ENCODE assay signal across 31 cellular contexts in the genomic region with DNA sequence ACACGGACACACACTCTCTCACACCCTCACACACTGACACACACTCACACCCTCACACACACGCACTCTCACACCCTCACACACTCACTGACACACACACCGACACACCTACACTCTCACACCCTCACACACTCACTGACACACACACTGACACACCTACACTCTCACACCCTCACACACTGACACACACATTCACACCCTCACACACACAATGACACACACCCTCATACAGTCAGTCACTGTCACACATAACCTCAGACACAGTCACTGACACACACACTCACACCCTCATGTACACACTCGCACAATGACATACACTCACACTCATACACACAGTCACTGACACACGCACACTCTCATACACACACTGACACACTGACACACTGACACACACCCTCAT. TPM values are rescaled to one million over a fixed set of nuclear protein-coding genes. Genes with fewer than 3 reads are reported as not detected.
A peak's percentile ranks its signal among the peaks of the same experiment; 100 is the strongest.
DNase-seq lines count a peak whose midpoint lies in the region; ATAC-seq, FAIRE-seq and TF ChIP-seq lines count a peak whose summit lies in the region.
"Had no signal": no experiment of that assay in that cellular context is flagged by ENCODE, and none has a peak within 500 bp of the region (broad histone marks: within the 10 kb centered on the region; RNA-seq: fewer than 3 reads in every experiment).

No MANE protein-coding gene starts in this region.

- POLR2A ChIA-PET in IMR-90 (lab: Charles Lee; ENCODE audit: unreplicated experiment) = no interaction called here

- H2BK20ac ChIP-seq in IMR-90 (ENCODE audit: low read depth, low read length) = no peak overlapping the region

- no peak overlapping the region for H3K9ac ChIP-seq in IMR-90 (ENCODE audit: low read depth, low read length)
- H3K9ac ChIP-seq: GM23248 had no signal

- H2BK5ac ChIP-seq in IMR-90 (ENCODE audit: low read depth, low read length, poor library complexity, severe bottlenecking) = no peak overlapping the region

- FAIRE-seq in bronchial epithelial cell (lab: Jason Lieb, UNC) = peak; percentile 90
- FAIRE-seq: GM12892 had no signal

- peak overlapping the region in 2 of 3 experiments; percentile 12 to 68 for H3K27ac Mint-ChIP-seq in nephron
- H3K27ac Mint-ChIP-seq: CD14-positive monocyte had no signal

- DNase-seq in IMR-90 (no peak), bronchial epithelial cell (ENCODE audit: low read depth) (no peak), cerebellum (ENCODE audit: low spot score) (no peak), stomach (no peak), anterior cingulate cortex (lab: John Stamatoyannopoulos, UW) (no peak)
- DNase-seq: ACHN; CD8-positive, alpha-beta memory T cell; DMS 273 treated with DMSO at 0.1 percent for 48 hours; DMS79; EL; GDM1; GM23248; KG1; MG63; NCI-H1694; NCI-H2029 treated with DMSO at 0.1 percent for 48 hours; NCI-H2227 treated with DMSO at 0.1 percent for 48 hours; NCI-H526 treated with DMSO at 0.1 percent for 48 hours; PC-9 had no signal

- no peak overlapping the region for H3K4me3 Mint-ChIP-seq in nephron
- H3K4me3 Mint-ChIP-seq: CD14-positive monocyte; CD8-positive, alpha-beta memory T cell had no signal

- intact Hi-C loops in IMR-90 (cut with micrococcal nuclease) = no loop called here
- intact Hi-C loops in stomach (cut with DNase I; ENCODE audit: low total_unique reads) = no loop called here

- dilution Hi-C loops in IMR-90 (cut with HindIII; ENCODE audit: low sequenced_read_pairs, unreplicated experiment) = no loop called here

- no peak for TF ChIP-seq RAD21 in IMR-90 (IDR thresholded peaks at IDR 0.05; ENCODE audit: low read length)

- no peak for TF ChIP-seq EP300 in stomach (IDR thresholded peaks at IDR 0.05)

- H3K9me1 ChIP-seq in IMR-90 (ENCODE audit: insufficient read depth, low read length) = peaks cover 2% of the 10 kb centered on the region; the same call in 1 of the 2 replicates

- H2BK120ac ChIP-seq in IMR-90 (ENCODE audit: low read depth, low read length) = no peak overlapping the region

- TF ChIP-seq POLR2A in IMR-90 (IDR thresholded peaks at IDR 0.05; ENCODE audit: low read depth, low read length) = no peak
- TF ChIP-seq POLR2A in stomach (IDR thresholded peaks at IDR 0.05) = no peak

- H3K56ac ChIP-seq in IMR-90 (ENCODE audit: extremely low read depth, insufficient read depth, low read length) = no peak overlapping the region

- H3K4ac ChIP-seq in IMR-90 (ENCODE audit: low read depth, low read length) = no peak overlapping the region

- H3K27me3 ChIP-seq in IMR-90 (ENCODE audit: control insufficient read depth, insufficient read depth, low read length) = peaks cover 54% of the 10 kb centered on the region
- H3K27me3 ChIP-seq in bronchial epithelial cell (ENCODE audit: control insufficient read depth, insufficient read depth, low read length) = no peaks in the 10 kb centered on the region
- peaks cover 0 to 42% (median 12%) of the 10 kb centered on the region in 3 donors for H3K27me3 ChIP-seq in stomach
- H3K27me3 ChIP-seq: BE2C, MG63, SJCRH30 had no signal

- no peaks in the 10 kb centered on the region for H3K9me3 Mint-ChIP-seq in nephron

- no peak overlapping the region for H2BK15ac ChIP-seq in IMR-90 (ENCODE audit: low read depth, low read length)

- no peak for ATAC-seq in IMR-90 (ENCODE audit: low read depth)
- no peak for ATAC-seq in GM21515 (IDR thresholded peaks at IDR 0.05; ENCODE audit: unreplicated experiment)
- ATAC-seq: Right ventricle myocardium inferior, SK-N-SH treated with all-trans-retinoic acid at 6 μM for 48 hours had no signal

- H3K4me3 ChIP-seq in IMR-90 (ENCODE audit: insufficient read depth, low read depth, low read length) (no peak overlapping the region), bronchial epithelial cell (ENCODE audit: low read depth, low read length) (no peak overlapping the region), stomach (no peak overlapping the region)
- H3K4me3 ChIP-seq: GM23248, HAP-1, MG63, PC-9, SJCRH30 had no signal

- no peak overlapping the region for H2AFZ ChIP-seq in IMR-90 (replicated peaks; ENCODE audit: low read length, poor library complexity)
- H2AFZ ChIP-seq: GM23248, PC-9 had no signal

- H4K8ac ChIP-seq in IMR-90 (ENCODE audit: low read depth in 2 of 2, low read length in 2 of 2) = no peak overlapping the region

- H2AK5ac ChIP-seq in IMR-90 (ENCODE audit: low read depth, low read length) = peak overlapping the region; percentile 2; the same call in 1 of the 2 replicates

- WGBS in IMR-90 (ENCODE audit: extremely low coverage in 2 of 2, insufficient read length in 1 of 2), 2 experiments = 71% methylated on average over 4 of the region's 5 CpGs; no CpG with 5 or more reads in 1 of the 2 experiments
- WGBS in stomach, 5 donors = 62 to 93% (median 82%) methylated on average over 5 of the region's 5 CpGs

- no peak overlapping the region for H3K14ac ChIP-seq in IMR-90 (replicated peaks; ENCODE audit: low read depth, low read length)

- TF ChIP-seq CTCF in IMR-90 (conservative IDR thresholded peaks at IDR 0.05; ENCODE audit: low read depth, low read length) (no peak), bronchial epithelial cell (IDR thresholded peaks at IDR 0.05; ENCODE audit: insufficient read depth, low read length, severe bottlenecking) (no peak), nephron (IDR thresholded peaks at IDR 0.05; ENCODE audit: unreplicated experiment in 3 of 3) (no peak), stomach (IDR thresholded peaks at IDR 0.05) (no peak)

- H4K91ac ChIP-seq in IMR-90 (ENCODE audit: insufficient read depth, low read depth, low read length) = no peak overlapping the region

- H2AK9ac ChIP-seq in IMR-90 (replicated peaks; ENCODE audit: low read depth, low read length, poor library complexity) = no peak overlapping the region

- peaks cover 39% of the 10 kb centered on the region for H3K4me1 Mint-ChIP-seq in nephron

- CTCF ChIA-PET in IMR-90 (lab: Yijun Ruan, JAX) = no interaction called here

- in situ Hi-C loops in IMR-90 (cut with MboI; ENCODE audit: low sequenced_read_pairs) = loop anchor here (25.0 kb wide), 1 partner anchor 530 kb away; no protein-coding TSS in a partner anchor

- no peaks in the 10 kb centered on the region for H4K20me1 ChIP-seq in IMR-90 (ENCODE audit: insufficient read depth, low read length)

- H3K4me1 ChIP-seq in IMR-90 (ENCODE audit: control insufficient read depth, insufficient read depth, low read length) (no peaks in the 10 kb centered on the region; the same call in 1 of the 2 replicates), stomach (peaks cover 8 to 22% (median 19%) of the 10 kb centered on the region in 4 donors)
- H3K4me1 ChIP-seq: HAP-1 had no signal

- peaks cover 31% of the 10 kb centered on the region for H3K27me3 Mint-ChIP-seq in nephron (ENCODE audit: low read depth)

- H3K36me3 ChIP-seq in IMR-90 (ENCODE audit: control insufficient read depth, insufficient read depth, low read length) (no peaks in the 10 kb centered on the region), bronchial epithelial cell (ENCODE audit: control insufficient read depth, insufficient read depth, low read length) (no peaks in the 10 kb centered on the region), stomach (no peaks in the 10 kb centered on the region)
- H3K36me3 ChIP-seq: BE2C, HAP-1, MG63, SJCRH30 had no signal

- no peak overlapping the region for H4K5ac ChIP-seq in IMR-90 (ENCODE audit: low read depth, low read length)

- BruUV-seq in IMR-90 (replicated peaks; lab: Mats Ljungman, UMichigan) = no TSS peak

- no peaks in the 10 kb centered on the region for H3K36me3 Mint-ChIP-seq in nephron (ENCODE audit: low read depth)
- H3K36me3 Mint-ChIP-seq: CD14-positive monocyte; CD8-positive, alpha-beta memory T cell had no signal

- H3K23ac ChIP-seq in IMR-90 (ENCODE audit: low read depth, low read length) = 0 out of 2 replicates have a peak overlapping the region, but pooled peaks have one; percentile 5

- H3K4me2 ChIP-seq in IMR-90 (ENCODE audit: low read depth, low read length) = no peak overlapping the region
- H3K4me2 ChIP-seq: PC-9 had no signal

- no peak overlapping the region for H3K18ac ChIP-seq in IMR-90 (ENCODE audit: low read depth, low read length)

- H3K9me3 ChIP-seq in IMR-90 (ENCODE audit: control insufficient read depth, insufficient read depth, low read length) = no peaks in the 10 kb centered on the region
- no peaks in the 10 kb centered on the region for H3K9me3 ChIP-seq in stomach
- H3K9me3 ChIP-seq: BE2C, HAP-1, MG63, SJCRH30 had no signal

- H3K79me1 ChIP-seq in IMR-90 (ENCODE audit: low read depth in 1 of 2, low read length in 2 of 2) = no peaks in the 10 kb centered on the region

- H3K27ac ChIP-seq in IMR-90 (ENCODE audit: insufficient read depth, low read length) (no peak overlapping the region), stomach (no peak overlapping the region)
- H3K27ac ChIP-seq: GM23248, PC-9, SJCRH30 had no signal

TF ChIP-seq in IMR-90, 13 proteins besides CTCF, POLR2A, EP300 and RAD21 (continues in another document):
- TF ChIP-seq CEBPB (IDR thresholded peaks at IDR 0.05; ENCODE audit: low read depth, low read length) (no peak), SMC3 (IDR thresholded peaks at IDR 0.05; ENCODE audit: low read depth, low read length) (no peak), BHLHE40 (IDR thresholded peaks at IDR 0.05; ENCODE audit: low read depth, low read length) (no peak), RFX5 (IDR thresholded peaks at IDR 0.05; ENCODE audit: low read depth, low read length) (no peak), MAFK (IDR thresholded peaks at IDR 0.05; ENCODE audit: low read depth, low read length) (no peak), MAZ (IDR thresholded peaks at IDR 0.05; ENCODE audit: borderline replicate concordance, low read depth, low read length) (no peak), CHD1 (IDR thresholded peaks at IDR 0.05; ENCODE audit: low read depth, low read length) (no peak), RCOR1 (IDR thresholded peaks at IDR 0.05; ENCODE audit: insufficient replicate concordance, low read length) (no peak), MXI1 (IDR thresholded peaks at IDR 0.05; ENCODE audit: borderline replicate concordance, low read depth, low read length) (no peak), FOS (IDR thresholded peaks at IDR 0.05; ENCODE audit: low read depth, low read length) (no peak)
- TF ChIP-seq, protein P1, sequence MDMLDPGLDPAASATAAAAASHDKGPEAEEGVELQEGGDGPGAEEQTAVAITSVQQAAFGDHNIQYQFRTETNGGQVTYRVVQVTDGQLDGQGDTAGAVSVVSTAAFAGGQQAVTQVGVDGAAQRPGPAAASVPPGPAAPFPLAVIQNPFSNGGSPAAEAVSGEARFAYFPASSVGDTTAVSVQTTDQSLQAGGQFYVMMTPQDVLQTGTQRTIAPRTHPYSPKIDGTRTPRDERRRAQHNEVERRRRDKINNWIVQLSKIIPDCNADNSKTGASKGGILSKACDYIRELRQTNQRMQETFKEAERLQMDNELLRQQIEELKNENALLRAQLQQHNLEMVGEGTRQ (IDR thresholded peaks at IDR 0.05; ENCODE audit: low read depth, low read length) = no peak

RNA-seq across cellular contexts. Expression of a gene that starts 19.8 kb away (rescaled TPM):
- total RNA-seq in IMR-90 (2012; rRNA removed) (under 0.01 TPM in 1 of 2 replicates, not detected in the other), bronchial epithelial cell (not detected in 2 replicates), cerebellum (0.54 TPM), stomach (10 to 100 TPM in 1 of 5 donors, not detected in 4; 24.6 TPM)
- polyA plus RNA-seq in IMR-90 (2012; rRNA removed) (0.07 TPM in 1 of 2 replicates, not detected in the other), stomach (1 to 10 TPM in 1 of 3 donors, under 1 TPM in 2; 0.05 to 6.7 (median 0.19) TPM)
- 0.03 and 0.28 TPM in 2 replicates for polyA plus RNA-seq in IMR-90 (2012; cell fraction: cytosol; rRNA removed)
- 0.09 TPM in 1 of 2 replicates, not detected in the other for polyA plus RNA-seq in IMR-90 (2012; cell fraction: nucleus; rRNA removed; ENCODE audit: low replicate concordance)
- total RNA-seq: CD8-positive, alpha-beta memory T cell; GM23248; HT-29; NCI-H460; PC-9; RPMI7951 had no signal
- polyA plus RNA-seq: CD14-positive monocyte; CD8-positive, alpha-beta memory T cell; GM23248 had no signal
